ENCODE assay signal across 32 cellular contexts in the genomic region with DNA sequence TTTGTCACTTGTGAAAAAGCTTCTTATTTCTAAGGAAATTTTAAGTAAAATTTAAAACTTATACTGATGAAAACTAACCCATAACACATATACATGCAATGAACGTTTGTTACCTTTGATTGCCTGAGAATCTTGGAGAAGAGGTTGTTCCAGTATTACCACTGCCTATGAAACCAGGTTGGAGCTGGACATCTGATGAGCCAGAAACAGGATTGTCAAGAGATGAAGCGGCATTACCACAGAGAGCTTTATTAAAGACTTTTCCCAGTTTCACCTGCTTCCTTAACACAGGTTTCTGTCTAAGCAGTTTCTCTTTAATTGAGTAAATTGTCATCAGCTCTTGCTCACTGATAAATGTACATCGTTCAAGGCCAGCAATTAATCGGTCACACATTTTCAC. TPM values are rescaled to one million over a fixed set of nuclear protein-coding genes. Genes with fewer than 3 reads are reported as not detected.
DNase-seq lines count a peak whose midpoint lies in the region; ATAC-seq, FAIRE-seq and TF ChIP-seq lines count a peak whose summit lies in the region.
"Had no signal": no experiment of that assay in that cellular context is flagged by ENCODE, and none has a peak within 500 bp of the region (broad histone marks: within the 10 kb centered on the region; RNA-seq: fewer than 3 reads in every experiment).

No MANE protein-coding gene starts in this region.

- peaks cover 4% of the 10 kb centered on the region for H3K4me1 Mint-ChIP-seq in type B pancreatic cell (ENCODE audit: unreplicated experiment)
- H3K4me1 Mint-ChIP-seq in stimulated activated naive B cell treated with anti-CD40 and anti-IgM and Interleukin-4, amounts not matched to agents 10 μg/mL and 1 μg/mL and 100 μg/mL, for 72 hours: peaks cover 0 to 5% of the 10 kb centered on the region in 2 donors
- H3K4me1 Mint-ChIP-seq: CD4-positive, alpha-beta memory T cell; CD4-positive, CD25-positive, alpha-beta regulatory T cell; CD8-positive, alpha-beta memory T cell had no signal

- ATAC-seq in esophagus mucosa (peak; percentile 88), HG03175 (IDR thresholded peaks at IDR 0.05; ENCODE audit: unreplicated experiment) (no peak)
- ATAC-seq in stimulated activated naive B cell treated with anti-CD40 and anti-IgM and Interleukin-4, amounts not matched to agents 10 μg/mL and 1 μg/mL and 100 μg/mL, for 72 hours (replicated peaks): no peak
- ATAC-seq: A549; CD8-positive, alpha-beta T cell had no signal

- H3K27ac Mint-ChIP-seq in type B pancreatic cell: peak overlapping the region; percentile 68
- H3K27ac Mint-ChIP-seq in stimulated activated naive B cell treated with anti-CD40 and anti-IgM and Interleukin-4, amounts not matched to agents 10 μg/mL and 1 μg/mL and 100 μg/mL, for 72 hours: no peak overlapping the region
- H3K27ac Mint-ChIP-seq: B cell; CD14-positive monocyte; CD4-positive, alpha-beta T cell; CD4-positive, CD25-positive, alpha-beta regulatory T cell; CD8-positive, alpha-beta memory T cell; CD8-positive, alpha-beta T cell had no signal

- H3K9me3 Mint-ChIP-seq in type B pancreatic cell: no peaks in the 10 kb centered on the region
- no peaks in the 10 kb centered on the region for H3K9me3 Mint-ChIP-seq in stimulated activated naive B cell treated with anti-CD40 and anti-IgM and Interleukin-4, amounts not matched to agents 10 μg/mL and 1 μg/mL and 100 μg/mL, for 72 hours
- H3K9me3 Mint-ChIP-seq: CD14-positive monocyte; CD4-positive, alpha-beta T cell; CD4-positive, CD25-positive, alpha-beta regulatory T cell; CD8-positive, alpha-beta memory T cell; CD8-positive, alpha-beta T cell had no signal

- DNase-seq in epithelial cell of esophagus (ENCODE audit: low read depth) (peak; percentile 53), type B pancreatic cell (ENCODE audit: extremely low spot score, unreplicated experiment) (no peak), HTR-8/SVneo (ENCODE audit: insufficient read length, low spot score) (no peak)
- no peak for DNase-seq in stimulated activated naive B cell treated with anti-CD40 and anti-IgM and Interleukin-4, amounts not matched to agents 10 μg/mL and 1 μg/mL and 100 μg/mL, for 72 hours
- DNase-seq: 8988T; ACHN; AML-193; BE2C; C1 segment of cervical spinal cord; Caco-2; Calu3; CD4-positive, alpha-beta memory T cell; CD4-positive, alpha-beta T cell; CD4-positive, CD25-positive, alpha-beta regulatory T cell; CD8-positive, alpha-beta memory T cell; CD8-positive, alpha-beta T cell; COR-L47; DMS 273 treated with DMSO at 0.1 percent for 48 hours; DMS153; DMS53; DMS79; DMS79 treated with DMSO at 0.1 percent for 48 hours; DND-41; EL had no signal

- no peak for TF ChIP-seq CTCF in epithelial cell of esophagus (IDR thresholded peaks at IDR 0.05; ENCODE audit: insufficient read depth, low read depth, low read length, missing control alignments)
- TF ChIP-seq CTCF in type B pancreatic cell (conservative IDR thresholded peaks at IDR 0.05): no peak

- no peaks in the 10 kb centered on the region for H3K27me3 Mint-ChIP-seq in type B pancreatic cell
- no peaks in the 10 kb centered on the region for H3K27me3 Mint-ChIP-seq in stimulated activated naive B cell treated with anti-CD40 and anti-IgM and Interleukin-4, amounts not matched to agents 10 μg/mL and 1 μg/mL and 100 μg/mL, for 72 hours
- H3K27me3 Mint-ChIP-seq: B cell; CD4-positive, alpha-beta T cell had no signal

- FAIRE-seq in HTR-8/SVneo (lab: Jason Lieb, UNC): no peak
- FAIRE-seq: A549, D721Med had no signal

- H3K4me3 ChIP-seq in epithelial cell of esophagus (ENCODE audit: low read length): no peak overlapping the region
- H3K4me3 ChIP-seq: A549; BLaER1; BLaER1 treated with 17β-estradiol and CSF1 and Interleukin-3, amounts not matched to agents 10 nM and 100 nM had no signal

- no peak overlapping the region for H3K4me3 Mint-ChIP-seq in type B pancreatic cell
- no peak overlapping the region for H3K4me3 Mint-ChIP-seq in stimulated activated naive B cell treated with anti-CD40 and anti-IgM and Interleukin-4, amounts not matched to agents 10 μg/mL and 1 μg/mL and 100 μg/mL, for 72 hours
- H3K4me3 Mint-ChIP-seq: B cell; CD14-positive monocyte; CD4-positive, alpha-beta memory T cell; CD4-positive, alpha-beta T cell; CD4-positive, CD25-positive, alpha-beta regulatory T cell; CD8-positive, alpha-beta memory T cell; CD8-positive, alpha-beta T cell had no signal

- peaks cover 8% of the 10 kb centered on the region for H3K36me3 Mint-ChIP-seq in type B pancreatic cell
- peaks cover 0 to 6% of the 10 kb centered on the region in 2 donors for H3K36me3 Mint-ChIP-seq in stimulated activated naive B cell treated with anti-CD40 and anti-IgM and Interleukin-4, amounts not matched to agents 10 μg/mL and 1 μg/mL and 100 μg/mL, for 72 hours
- H3K36me3 Mint-ChIP-seq: CD14-positive monocyte; CD4-positive, alpha-beta memory T cell; CD8-positive, alpha-beta memory T cell; CD8-positive, alpha-beta T cell had no signal

RNA-seq across cellular contexts. Expression of gene KIF20B, which starts 9.0 kb away (rescaled TPM):
- total RNA-seq in esophagus mucosa (21.0 TPM), type B pancreatic cell (ENCODE audit: low replicate concordance) (21.3 and 36.9 TPM in 2 replicates)

RNA-seq across cellular contexts. Expression of gene PANK1, which starts 47.4 kb away (rescaled TPM):
- 5.7 TPM for total RNA-seq in esophagus mucosa
- 32.5 and 33.5 TPM in 2 replicates for total RNA-seq in type B pancreatic cell (ENCODE audit: low replicate concordance)
